In the genomic region with DNA sequence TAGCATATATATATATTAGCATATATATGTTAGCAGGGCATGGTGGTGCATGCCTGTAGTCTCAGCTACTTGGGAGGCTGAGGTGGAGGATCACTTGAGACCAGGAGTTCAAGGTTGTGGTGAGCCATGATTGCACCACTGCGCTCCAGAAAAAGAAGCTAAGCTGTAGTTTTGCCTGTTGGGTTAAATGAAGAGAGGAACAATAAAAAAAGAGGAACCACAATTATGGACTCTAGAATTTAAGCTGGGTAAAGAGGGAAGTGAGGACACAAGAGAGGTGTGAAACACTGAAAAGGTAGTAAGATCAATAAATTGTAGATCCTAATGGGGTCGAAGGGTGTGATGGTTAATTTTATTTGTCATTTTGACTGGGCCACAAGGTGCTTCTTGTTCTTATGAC, we compare ENCODE assay signal across 1 cellular context.
TF ChIP-seq lines count a peak whose summit lies in the region.

No MANE protein-coding gene starts in this region.

TF ChIP-seq in GM12878, 131 proteins besides CTCF, POLR2A, EP300 and RAD21:
- TF ChIP-seq RB1 (IDR thresholded peaks at IDR 0.05; ENCODE audit: borderline replicate concordance), result no peak
- TF ChIP-seq SPI1 (IDR thresholded peaks at IDR 0.05; ENCODE audit: borderline replicate concordance, insufficient read depth, low read depth, low read length), result peak; percentile 26; the same call in 1 of the 2 replicates
